Comparison of ENCODE assay signal across 1 cellular context in the genomic region with DNA sequence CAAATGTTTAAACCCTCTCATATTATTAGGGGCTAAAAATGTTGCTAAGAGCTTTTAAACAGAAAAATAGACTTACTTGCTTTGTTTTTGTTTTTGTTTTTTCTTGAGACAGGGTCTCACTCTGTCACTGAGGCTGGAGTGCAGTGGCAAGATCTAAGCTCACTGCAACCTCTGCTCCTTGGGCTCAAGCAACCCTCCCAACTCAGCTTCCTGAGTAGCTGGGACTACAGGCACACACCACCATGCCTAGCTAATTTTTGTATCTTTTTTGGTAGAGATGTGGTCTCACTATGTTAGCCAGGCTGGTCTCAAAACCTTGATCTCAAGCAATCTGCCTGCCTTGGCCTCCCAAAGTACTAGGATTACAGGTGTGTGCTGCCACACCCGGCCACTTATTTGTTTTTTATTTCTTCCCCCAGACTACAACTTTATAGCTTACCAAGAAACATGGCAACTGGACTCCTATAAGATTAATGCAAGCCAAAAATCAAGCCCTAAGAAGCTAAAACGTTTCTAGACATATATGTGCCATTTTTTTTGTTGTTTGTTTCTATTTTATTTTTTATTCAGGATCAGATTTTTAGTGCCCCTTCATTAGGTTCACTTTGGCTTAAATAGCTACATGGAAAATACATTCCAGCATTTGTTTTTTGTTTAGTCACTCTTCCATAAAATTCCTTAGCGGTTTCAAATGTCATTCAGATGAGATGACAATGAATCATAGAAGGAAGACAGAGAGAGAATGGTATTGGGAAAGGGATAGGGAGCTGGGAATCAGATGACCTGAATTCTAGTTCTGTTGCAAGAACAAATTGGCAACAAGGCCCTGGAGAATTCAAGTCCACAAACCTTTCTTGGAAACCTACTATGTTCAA.
TF ChIP-seq lines count a peak whose summit lies in the region.

No MANE protein-coding gene starts in this region.

TF ChIP-seq in IMR-90, 13 proteins besides CTCF, POLR2A, EP300 and RAD21 (continued from another document):
- TF ChIP-seq, protein P1, sequence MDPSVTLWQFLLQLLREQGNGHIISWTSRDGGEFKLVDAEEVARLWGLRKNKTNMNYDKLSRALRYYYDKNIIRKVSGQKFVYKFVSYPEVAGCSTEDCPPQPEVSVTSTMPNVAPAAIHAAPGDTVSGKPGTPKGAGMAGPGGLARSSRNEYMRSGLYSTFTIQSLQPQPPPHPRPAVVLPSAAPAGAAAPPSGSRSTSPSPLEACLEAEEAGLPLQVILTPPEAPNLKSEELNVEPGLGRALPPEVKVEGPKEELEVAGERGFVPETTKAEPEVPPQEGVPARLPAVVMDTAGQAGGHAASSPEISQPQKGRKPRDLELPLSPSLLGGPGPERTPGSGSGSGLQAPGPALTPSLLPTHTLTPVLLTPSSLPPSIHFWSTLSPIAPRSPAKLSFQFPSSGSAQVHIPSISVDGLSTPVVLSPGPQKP (IDR thresholded peaks at IDR 0.05; ENCODE audit: borderline replicate concordance, low read depth, low read length): no peak
